Comparison of ENCODE assay signal across 2 cellular contexts in the genomic region with DNA sequence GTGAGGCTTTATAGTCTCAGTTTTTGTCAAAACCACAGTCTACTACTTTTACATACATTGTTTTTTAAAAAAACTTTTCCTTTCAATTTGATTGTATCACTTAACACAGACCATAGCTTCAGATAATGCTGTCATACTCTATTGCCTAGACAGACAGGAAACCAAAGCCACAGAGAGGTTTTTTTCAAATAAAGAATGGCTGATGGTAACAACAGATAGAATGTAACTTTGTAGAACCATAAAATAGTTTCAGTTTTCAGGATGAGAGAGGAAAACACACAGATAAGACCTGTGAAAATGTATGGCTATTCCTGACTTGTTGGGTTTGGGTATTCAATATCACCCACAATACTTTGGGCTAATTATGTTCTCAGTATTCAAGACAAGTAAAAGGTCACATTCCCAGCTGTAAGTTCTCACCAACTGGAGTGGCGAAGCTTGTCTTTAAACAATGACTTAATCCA.
TF ChIP-seq lines count a peak whose summit lies in the region.

No MANE protein-coding gene starts in this region.

TF ChIP-seq in SK-N-SH, 30 proteins besides CTCF, POLR2A, EP300 and RAD21 (continued from another document):
- TF ChIP-seq FOSL2 (IDR thresholded peaks at IDR 0.05; ENCODE audit: borderline replicate concordance, low read depth) (0 out of 2 replicates have a peak, but pooled peaks have one; percentile 24), MEF2A (IDR thresholded peaks at IDR 0.05; ENCODE audit: borderline replicate concordance, low read depth) (no peak), TCF12 (IDR thresholded peaks at IDR 0.05) (peak; percentile 86), TEAD4 (IDR thresholded peaks at IDR 0.05; ENCODE audit: borderline replicate concordance, insufficient read depth) (0 out of 2 replicates have a peak, but pooled peaks have one; percentile 25), RXRA (IDR thresholded peaks at IDR 0.05; ENCODE audit: borderline replicate concordance, low read depth) (0 out of 2 replicates have a peak, but pooled peaks have one; percentile 23), NRF1 (IDR thresholded peaks at IDR 0.05; ENCODE audit: low read depth, low read length) (no peak), JUND (IDR thresholded peaks at IDR 0.05) (peak; percentile 68), NFIC (IDR thresholded peaks at IDR 0.05; ENCODE audit: borderline replicate concordance) (0 out of 2 replicates have a peak, but pooled peaks have one; percentile 37), CHD2 (IDR thresholded peaks at IDR 0.05; ENCODE audit: low read length, partially characterized antibody) (no peak), FOXM1 (IDR thresholded peaks at IDR 0.05; ENCODE audit: low read depth) (peak; percentile 24; the same call in 1 of the 2 replicates), ELF1 (IDR thresholded peaks at IDR 0.05) (no peak)
- TF ChIP-seq, protein P1, sequence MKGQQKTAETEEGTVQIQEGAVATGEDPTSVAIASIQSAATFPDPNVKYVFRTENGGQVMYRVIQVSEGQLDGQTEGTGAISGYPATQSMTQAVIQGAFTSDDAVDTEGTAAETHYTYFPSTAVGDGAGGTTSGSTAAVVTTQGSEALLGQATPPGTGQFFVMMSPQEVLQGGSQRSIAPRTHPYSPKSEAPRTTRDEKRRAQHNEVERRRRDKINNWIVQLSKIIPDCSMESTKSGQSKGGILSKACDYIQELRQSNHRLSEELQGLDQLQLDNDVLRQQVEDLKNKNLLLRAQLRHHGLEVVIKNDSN (IDR thresholded peaks at IDR 0.05; ENCODE audit: borderline replicate concordance, low read depth) = no peak

TF ChIP-seq in WTC11, 78 proteins besides CTCF, POLR2A, EP300 and RAD21:
- TF ChIP-seq, protein P2, sequence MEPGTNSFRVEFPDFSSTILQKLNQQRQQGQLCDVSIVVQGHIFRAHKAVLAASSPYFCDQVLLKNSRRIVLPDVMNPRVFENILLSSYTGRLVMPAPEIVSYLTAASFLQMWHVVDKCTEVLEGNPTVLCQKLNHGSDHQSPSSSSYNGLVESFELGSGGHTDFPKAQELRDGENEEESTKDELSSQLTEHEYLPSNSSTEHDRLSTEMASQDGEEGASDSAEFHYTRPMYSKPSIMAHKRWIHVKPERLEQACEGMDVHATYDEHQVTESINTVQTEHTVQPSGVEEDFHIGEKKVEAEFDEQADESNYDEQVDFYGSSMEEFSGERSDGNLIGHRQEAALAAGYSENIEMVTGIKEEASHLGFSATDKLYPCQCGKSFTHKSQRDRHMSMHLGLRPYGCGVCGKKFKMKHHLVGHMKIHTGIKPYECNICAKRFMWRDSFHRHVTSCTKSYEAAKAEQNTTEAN (CRISPR knock-in tag; IDR thresholded peaks at IDR 0.05) = no peak
- TF ChIP-seq ZNF671 (CRISPR knock-in tag; IDR thresholded peaks at IDR 0.05) = no peak
- no peak for TF ChIP-seq ZNF219 (CRISPR knock-in tag; IDR thresholded peaks at IDR 0.05; ENCODE audit: borderline replicate concordance)
- TF ChIP-seq, protein P3, sequence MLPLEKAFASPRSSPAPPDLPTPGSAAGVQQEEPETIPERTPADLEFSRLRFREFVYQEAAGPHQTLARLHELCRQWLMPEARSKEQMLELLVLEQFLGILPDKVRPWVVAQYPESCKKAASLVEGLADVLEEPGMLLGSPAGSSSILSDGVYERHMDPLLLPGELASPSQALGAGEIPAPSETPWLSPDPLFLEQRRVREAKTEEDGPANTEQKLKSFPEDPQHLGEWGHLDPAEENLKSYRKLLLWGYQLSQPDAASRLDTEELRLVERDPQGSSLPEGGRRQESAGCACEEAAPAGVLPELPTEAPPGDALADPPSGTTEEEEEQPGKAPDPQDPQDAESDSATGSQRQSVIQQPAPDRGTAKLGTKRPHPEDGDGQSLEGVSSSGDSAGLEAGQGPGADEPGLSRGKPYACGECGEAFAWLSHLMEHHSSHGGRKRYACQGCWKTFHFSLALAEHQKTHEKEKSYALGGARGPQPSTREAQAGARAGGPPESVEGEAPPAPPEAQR (CRISPR knock-in tag; IDR thresholded peaks at IDR 0.05) = no peak
- TF ChIP-seq ZNF396 (CRISPR knock-in tag; IDR thresholded peaks at IDR 0.05; ENCODE audit: borderline replicate concordance) = no peak
- TF ChIP-seq, protein P4, sequence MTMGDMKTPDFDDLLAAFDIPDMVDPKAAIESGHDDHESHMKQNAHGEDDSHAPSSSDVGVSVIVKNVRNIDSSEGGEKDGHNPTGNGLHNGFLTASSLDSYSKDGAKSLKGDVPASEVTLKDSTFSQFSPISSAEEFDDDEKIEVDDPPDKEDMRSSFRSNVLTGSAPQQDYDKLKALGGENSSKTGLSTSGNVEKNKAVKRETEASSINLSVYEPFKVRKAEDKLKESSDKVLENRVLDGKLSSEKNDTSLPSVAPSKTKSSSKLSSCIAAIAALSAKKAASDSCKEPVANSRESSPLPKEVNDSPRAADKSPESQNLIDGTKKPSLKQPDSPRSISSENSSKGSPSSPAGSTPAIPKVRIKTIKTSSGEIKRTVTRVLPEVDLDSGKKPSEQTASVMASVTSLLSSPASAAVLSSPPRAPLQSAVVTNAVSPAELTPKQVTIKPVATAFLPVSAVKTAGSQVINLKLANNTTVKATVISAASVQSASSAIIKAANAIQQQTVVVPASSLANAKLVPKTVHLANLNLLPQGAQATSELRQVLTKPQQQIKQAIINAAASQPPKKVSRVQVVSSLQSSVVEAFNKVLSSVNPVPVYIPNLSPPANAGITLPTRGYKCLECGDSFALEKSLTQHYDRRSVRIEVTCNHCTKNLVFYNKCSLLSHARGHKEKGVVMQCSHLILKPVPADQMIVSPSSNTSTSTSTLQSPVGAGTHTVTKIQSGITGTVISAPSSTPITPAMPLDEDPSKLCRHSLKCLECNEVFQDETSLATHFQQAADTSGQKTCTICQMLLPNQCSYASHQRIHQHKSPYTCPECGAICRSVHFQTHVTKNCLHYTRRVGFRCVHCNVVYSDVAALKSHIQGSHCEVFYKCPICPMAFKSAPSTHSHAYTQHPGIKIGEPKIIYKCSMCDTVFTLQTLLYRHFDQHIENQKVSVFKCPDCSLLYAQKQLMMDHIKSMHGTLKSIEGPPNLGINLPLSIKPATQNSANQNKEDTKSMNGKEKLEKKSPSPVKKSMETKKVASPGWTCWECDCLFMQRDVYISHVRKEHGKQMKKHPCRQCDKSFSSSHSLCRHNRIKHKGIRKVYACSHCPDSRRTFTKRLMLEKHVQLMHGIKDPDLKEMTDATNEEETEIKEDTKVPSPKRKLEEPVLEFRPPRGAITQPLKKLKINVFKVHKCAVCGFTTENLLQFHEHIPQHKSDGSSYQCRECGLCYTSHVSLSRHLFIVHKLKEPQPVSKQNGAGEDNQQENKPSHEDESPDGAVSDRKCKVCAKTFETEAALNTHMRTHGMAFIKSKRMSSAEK (CRISPR knock-in tag; IDR thresholded peaks at IDR 0.05; ENCODE audit: borderline replicate concordance) = no peak
- no peak for TF ChIP-seq PRRX2 (CRISPR knock-in tag; IDR thresholded peaks at IDR 0.05)
- TF ChIP-seq FOXJ3 (CRISPR knock-in tag; IDR thresholded peaks at IDR 0.05; ENCODE audit: borderline replicate concordance) = no peak
- TF ChIP-seq, protein P5, sequence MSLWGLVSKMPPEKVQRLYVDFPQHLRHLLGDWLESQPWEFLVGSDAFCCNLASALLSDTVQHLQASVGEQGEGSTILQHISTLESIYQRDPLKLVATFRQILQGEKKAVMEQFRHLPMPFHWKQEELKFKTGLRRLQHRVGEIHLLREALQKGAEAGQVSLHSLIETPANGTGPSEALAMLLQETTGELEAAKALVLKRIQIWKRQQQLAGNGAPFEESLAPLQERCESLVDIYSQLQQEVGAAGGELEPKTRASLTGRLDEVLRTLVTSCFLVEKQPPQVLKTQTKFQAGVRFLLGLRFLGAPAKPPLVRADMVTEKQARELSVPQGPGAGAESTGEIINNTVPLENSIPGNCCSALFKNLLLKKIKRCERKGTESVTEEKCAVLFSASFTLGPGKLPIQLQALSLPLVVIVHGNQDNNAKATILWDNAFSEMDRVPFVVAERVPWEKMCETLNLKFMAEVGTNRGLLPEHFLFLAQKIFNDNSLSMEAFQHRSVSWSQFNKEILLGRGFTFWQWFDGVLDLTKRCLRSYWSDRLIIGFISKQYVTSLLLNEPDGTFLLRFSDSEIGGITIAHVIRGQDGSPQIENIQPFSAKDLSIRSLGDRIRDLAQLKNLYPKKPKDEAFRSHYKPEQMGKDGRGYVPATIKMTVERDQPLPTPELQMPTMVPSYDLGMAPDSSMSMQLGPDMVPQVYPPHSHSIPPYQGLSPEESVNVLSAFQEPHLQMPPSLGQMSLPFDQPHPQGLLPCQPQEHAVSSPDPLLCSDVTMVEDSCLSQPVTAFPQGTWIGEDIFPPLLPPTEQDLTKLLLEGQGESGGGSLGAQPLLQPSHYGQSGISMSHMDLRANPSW (CRISPR knock-in tag; conservative IDR thresholded peaks at IDR 0.05; ENCODE audit: low read depth) = no peak
- no peak for TF ChIP-seq JUN (CRISPR knock-in tag; IDR thresholded peaks at IDR 0.05)
- no peak for TF ChIP-seq KAT7 (CRISPR knock-in tag; IDR thresholded peaks at IDR 0.05; ENCODE audit: borderline replicate concordance)
- TF ChIP-seq SP1 (CRISPR knock-in tag; conservative IDR thresholded peaks at IDR 0.05) = no peak
- TF ChIP-seq, protein P6, sequence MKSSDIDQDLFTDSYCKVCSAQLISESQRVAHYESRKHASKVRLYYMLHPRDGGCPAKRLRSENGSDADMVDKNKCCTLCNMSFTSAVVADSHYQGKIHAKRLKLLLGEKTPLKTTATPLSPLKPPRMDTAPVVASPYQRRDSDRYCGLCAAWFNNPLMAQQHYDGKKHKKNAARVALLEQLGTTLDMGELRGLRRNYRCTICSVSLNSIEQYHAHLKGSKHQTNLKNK (CRISPR knock-in tag; IDR thresholded peaks at IDR 0.05) = no peak
- TF ChIP-seq, protein P7, sequence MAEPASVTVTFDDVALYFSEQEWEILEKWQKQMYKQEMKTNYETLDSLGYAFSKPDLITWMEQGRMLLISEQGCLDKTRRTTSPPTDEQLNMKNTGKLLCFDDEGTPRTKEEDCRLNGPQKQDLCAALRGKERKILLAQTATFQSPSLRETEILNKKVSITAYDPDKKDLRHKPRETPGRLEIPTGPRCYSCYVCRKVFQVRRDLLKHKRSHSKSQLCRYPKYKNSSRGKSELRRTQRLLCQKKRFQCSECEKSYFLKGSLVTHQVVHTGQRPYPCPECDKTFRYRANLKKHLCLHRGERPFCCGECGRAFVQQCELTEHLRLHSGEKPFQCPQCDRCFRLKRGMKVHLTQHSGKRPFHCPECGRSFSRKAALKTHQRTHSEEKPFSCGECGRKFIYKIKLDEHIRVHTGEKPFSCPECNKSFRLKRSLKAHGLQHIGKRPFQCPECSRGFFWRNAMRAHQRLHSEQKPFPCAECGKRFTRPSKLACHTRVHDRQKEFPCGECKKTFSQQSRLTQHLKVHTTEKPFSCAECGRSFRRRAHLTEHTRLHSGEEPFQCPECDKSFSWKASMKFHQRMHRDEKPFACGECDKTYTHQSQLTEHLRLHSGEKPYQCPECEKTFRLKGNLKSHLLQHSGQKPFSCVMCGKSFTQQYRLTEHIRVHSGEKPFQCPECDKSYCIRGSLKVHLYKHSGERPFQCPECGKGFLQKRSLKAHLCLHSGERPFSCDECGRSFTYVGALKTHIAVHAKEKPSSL (CRISPR knock-in tag; conservative IDR thresholded peaks at IDR 0.05) = no peak
- TF ChIP-seq TP53 (CRISPR knock-in tag; IDR thresholded peaks at IDR 0.05) = no peak
- TF ChIP-seq, protein P8, sequence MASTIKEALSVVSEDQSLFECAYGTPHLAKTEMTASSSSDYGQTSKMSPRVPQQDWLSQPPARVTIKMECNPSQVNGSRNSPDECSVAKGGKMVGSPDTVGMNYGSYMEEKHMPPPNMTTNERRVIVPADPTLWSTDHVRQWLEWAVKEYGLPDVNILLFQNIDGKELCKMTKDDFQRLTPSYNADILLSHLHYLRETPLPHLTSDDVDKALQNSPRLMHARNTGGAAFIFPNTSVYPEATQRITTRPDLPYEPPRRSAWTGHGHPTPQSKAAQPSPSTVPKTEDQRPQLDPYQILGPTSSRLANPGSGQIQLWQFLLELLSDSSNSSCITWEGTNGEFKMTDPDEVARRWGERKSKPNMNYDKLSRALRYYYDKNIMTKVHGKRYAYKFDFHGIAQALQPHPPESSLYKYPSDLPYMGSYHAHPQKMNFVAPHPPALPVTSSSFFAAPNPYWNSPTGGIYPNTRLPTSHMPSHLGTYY (CRISPR knock-in tag; IDR thresholded peaks at IDR 0.05) = no peak
- TF ChIP-seq, protein P9, sequence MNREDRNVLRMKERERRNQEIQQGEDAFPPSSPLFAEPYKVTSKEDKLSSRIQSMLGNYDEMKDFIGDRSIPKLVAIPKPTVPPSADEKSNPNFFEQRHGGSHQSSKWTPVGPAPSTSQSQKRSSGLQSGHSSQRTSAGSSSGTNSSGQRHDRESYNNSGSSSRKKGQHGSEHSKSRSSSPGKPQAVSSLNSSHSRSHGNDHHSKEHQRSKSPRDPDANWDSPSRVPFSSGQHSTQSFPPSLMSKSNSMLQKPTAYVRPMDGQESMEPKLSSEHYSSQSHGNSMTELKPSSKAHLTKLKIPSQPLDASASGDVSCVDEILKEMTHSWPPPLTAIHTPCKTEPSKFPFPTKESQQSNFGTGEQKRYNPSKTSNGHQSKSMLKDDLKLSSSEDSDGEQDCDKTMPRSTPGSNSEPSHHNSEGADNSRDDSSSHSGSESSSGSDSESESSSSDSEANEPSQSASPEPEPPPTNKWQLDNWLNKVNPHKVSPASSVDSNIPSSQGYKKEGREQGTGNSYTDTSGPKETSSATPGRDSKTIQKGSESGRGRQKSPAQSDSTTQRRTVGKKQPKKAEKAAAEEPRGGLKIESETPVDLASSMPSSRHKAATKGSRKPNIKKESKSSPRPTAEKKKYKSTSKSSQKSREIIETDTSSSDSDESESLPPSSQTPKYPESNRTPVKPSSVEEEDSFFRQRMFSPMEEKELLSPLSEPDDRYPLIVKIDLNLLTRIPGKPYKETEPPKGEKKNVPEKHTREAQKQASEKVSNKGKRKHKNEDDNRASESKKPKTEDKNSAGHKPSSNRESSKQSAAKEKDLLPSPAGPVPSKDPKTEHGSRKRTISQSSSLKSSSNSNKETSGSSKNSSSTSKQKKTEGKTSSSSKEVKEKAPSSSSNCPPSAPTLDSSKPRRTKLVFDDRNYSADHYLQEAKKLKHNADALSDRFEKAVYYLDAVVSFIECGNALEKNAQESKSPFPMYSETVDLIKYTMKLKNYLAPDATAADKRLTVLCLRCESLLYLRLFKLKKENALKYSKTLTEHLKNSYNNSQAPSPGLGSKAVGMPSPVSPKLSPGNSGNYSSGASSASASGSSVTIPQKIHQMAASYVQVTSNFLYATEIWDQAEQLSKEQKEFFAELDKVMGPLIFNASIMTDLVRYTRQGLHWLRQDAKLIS (CRISPR knock-in tag; IDR thresholded peaks at IDR 0.05; ENCODE audit: borderline replicate concordance) = no peak
- TF ChIP-seq ELF4 (CRISPR knock-in tag; IDR thresholded peaks at IDR 0.05; ENCODE audit: low read depth) = no peak
